10 cellular contexts compared by ENCODE assay signal in the genomic region with DNA sequence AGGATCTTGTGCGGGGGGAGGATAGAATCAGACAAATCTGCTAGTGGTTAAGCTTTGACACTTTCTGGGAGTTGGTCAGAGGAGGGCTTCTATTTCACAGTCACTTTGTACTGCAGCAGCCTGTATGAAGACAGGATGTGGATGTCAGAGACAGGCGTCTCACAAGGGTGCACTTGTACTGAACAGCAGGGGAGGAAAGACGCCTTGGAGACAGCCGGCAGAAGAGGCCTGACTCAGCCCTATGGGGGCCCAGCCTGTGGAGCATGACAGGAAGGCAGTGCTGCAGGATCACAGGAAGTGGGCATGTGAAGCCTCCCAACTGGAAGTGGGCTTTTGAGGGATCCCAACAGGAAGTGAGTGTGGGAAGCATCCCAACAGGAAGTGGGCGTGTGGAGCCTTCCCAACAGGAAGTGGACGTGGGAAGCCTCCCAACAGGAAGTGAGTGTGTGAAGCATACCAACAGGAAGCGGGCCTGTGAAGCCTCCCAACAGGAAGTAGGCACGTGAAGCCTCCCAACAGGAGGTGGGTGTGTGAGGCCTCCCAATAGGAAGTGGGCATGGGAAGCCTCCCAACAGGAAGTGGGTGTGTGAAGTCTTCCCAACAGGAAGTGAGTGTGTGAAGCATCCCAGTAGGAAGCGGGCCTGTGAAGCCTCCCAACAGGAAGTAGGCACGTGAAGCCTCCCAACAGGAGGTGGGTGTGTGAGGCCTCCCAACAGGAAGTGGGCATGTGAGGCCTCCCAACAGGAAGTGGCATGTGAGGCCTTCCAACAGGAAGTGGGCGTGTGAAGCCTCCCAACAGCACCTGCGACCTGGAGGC.
DNase-seq lines count a peak whose midpoint lies in the region; ATAC-seq and TF ChIP-seq lines count a peak whose summit lies in the region.
"Had no signal": no experiment of that assay in that cellular context is flagged by ENCODE, and none has a peak within 500 bp of the region (broad histone marks: within the 10 kb centered on the region; RNA-seq: fewer than 3 reads in every experiment).

No MANE protein-coding gene starts in this region.

- no peak for TF ChIP-seq CTCF in gastroesophageal sphincter (IDR thresholded peaks at IDR 0.05)

- peaks cover 17% of the 10 kb centered on the region for H3K4me1 Mint-ChIP-seq in activated T-helper 1 cell treated with anti-CD3 and anti-CD28 coated beads, Interleukin-12 subunit alpha, Interleukin-12 subunit beta, Interleukin-2, Interleukin-4 antibody, amounts not matched to agents 30 ng/mL and 10 ng/mL and 1 ng/mL, durations not matched to agents 14 hours and 24 hours and 36 hours (ENCODE audit: low read depth)

- no peaks in the 10 kb centered on the region for H3K27me3 ChIP-seq in gastroesophageal sphincter
- H3K27me3 ChIP-seq: breast epithelium had no signal

- peaks cover 3% of the 10 kb centered on the region for H3K36me3 Mint-ChIP-seq in activated T-helper 1 cell treated with anti-CD3 and anti-CD28 coated beads, Interleukin-12 subunit alpha, Interleukin-12 subunit beta, Interleukin-2, Interleukin-4 antibody, amounts not matched to agents 30 ng/mL and 10 ng/mL and 1 ng/mL, durations not matched to agents 14 hours and 24 hours and 36 hours (ENCODE audit: low read depth)

- H3K9me3 ChIP-seq in mesodermal cell (ENCODE audit: control insufficient read depth, low read length) (peaks cover 11% of the 10 kb centered on the region), gastroesophageal sphincter (peaks cover 0 to 8% (median 0%) of the 10 kb centered on the region in 3 donors)
- H3K9me3 ChIP-seq: breast epithelium had no signal

- DNase-seq in A172 (ENCODE audit: low spot score) (peak; percentile 70), M059J (ENCODE audit: low read depth) (peak; percentile 9), SKM-1 (lab: John Stamatoyannopoulos, UW; ENCODE audit: unreplicated experiment) (no peak), NCI-H345 treated with DMSO at 0.1 percent for 48 hours (lab: John Stamatoyannopoulos, UW; ENCODE audit: unreplicated experiment) (no peak), SIG-M5 (lab: John Stamatoyannopoulos, UW) (no peak)
- no peak for DNase-seq in activated T-helper 1 cell treated with anti-CD3 and anti-CD28 coated beads, Interleukin-12 subunit alpha, Interleukin-12 subunit beta, Interleukin-2, Interleukin-4 antibody, amounts not matched to agents 30 ng/mL and 10 ng/mL and 1 ng/mL, durations not matched to agents 14 hours and 24 hours and 36 hours (ENCODE audit: low spot score)
- DNase-seq: left colon had no signal

- H3K4me3 ChIP-seq in mesodermal cell (ENCODE audit: extremely low read depth, insufficient read depth, low read length, poor library complexity, severe bottlenecking) (no peak overlapping the region), gastroesophageal sphincter (no peak overlapping the region)
- H3K4me3 ChIP-seq: breast epithelium had no signal

- 90 to 91% methylated on average over 11 to 12 of the region's 12 CpGs for WGBS in mesodermal cell (ENCODE audit: insufficient coverage in 2 of 2), 2 experiments
- WGBS in gastroesophageal sphincter (ENCODE audit: low coverage in 1 of 2), 2 donors: 38 to 61% methylated on average over 3 to 8 of the region's 12 CpGs

- H3K4me3 Mint-ChIP-seq in activated T-helper 1 cell treated with anti-CD3 and anti-CD28 coated beads, Interleukin-12 subunit alpha, Interleukin-12 subunit beta, Interleukin-2, Interleukin-4 antibody, amounts not matched to agents 30 ng/mL and 10 ng/mL and 1 ng/mL, durations not matched to agents 14 hours and 24 hours and 36 hours: peak overlapping the region; percentile 40

- peaks cover 35% of the 10 kb centered on the region for H3K9me3 Mint-ChIP-seq in activated T-helper 1 cell treated with anti-CD3 and anti-CD28 coated beads, Interleukin-12 subunit alpha, Interleukin-12 subunit beta, Interleukin-2, Interleukin-4 antibody, amounts not matched to agents 30 ng/mL and 10 ng/mL and 1 ng/mL, durations not matched to agents 14 hours and 24 hours and 36 hours

- H3K27ac ChIP-seq in mesodermal cell (ENCODE audit: low read depth, low read length, severe bottlenecking) (peak overlapping the region; percentile 29), gastroesophageal sphincter (peak overlapping the region in 2 of 4 donors; percentile 39 to 46)

- intact Hi-C loops in activated T-helper 1 cell treated with anti-CD3 and anti-CD28 coated beads, Interleukin-12 subunit alpha, Interleukin-12 subunit beta, Interleukin-2, Interleukin-4 antibody, amounts not matched to agents 30 ng/mL and 10 ng/mL and 1 ng/mL, durations not matched to agents 14 hours and 24 hours and 36 hours (cut with micrococcal nuclease): no loop called here

- TF ChIP-seq POLR2A in gastroesophageal sphincter (IDR thresholded peaks at IDR 0.05): no peak

- peaks cover 1% of the 10 kb centered on the region for H3K27me3 Mint-ChIP-seq in activated T-helper 1 cell treated with anti-CD3 and anti-CD28 coated beads, Interleukin-12 subunit alpha, Interleukin-12 subunit beta, Interleukin-2, Interleukin-4 antibody, amounts not matched to agents 30 ng/mL and 10 ng/mL and 1 ng/mL, durations not matched to agents 14 hours and 24 hours and 36 hours (ENCODE audit: insufficient read depth)

- no peak for ATAC-seq in gastroesophageal sphincter
- ATAC-seq: left colon had no signal

- peak overlapping the region; percentile 86 for H3K27ac Mint-ChIP-seq in activated T-helper 1 cell treated with anti-CD3 and anti-CD28 coated beads, Interleukin-12 subunit alpha, Interleukin-12 subunit beta, Interleukin-2, Interleukin-4 antibody, amounts not matched to agents 30 ng/mL and 10 ng/mL and 1 ng/mL, durations not matched to agents 14 hours and 24 hours and 36 hours

- no peaks in the 10 kb centered on the region for H3K4me1 ChIP-seq in mesodermal cell (ENCODE audit: control insufficient read depth, insufficient read depth, low read length, poor library complexity, severe bottlenecking)
- no peaks in the 10 kb centered on the region for H3K4me1 ChIP-seq in gastroesophageal sphincter
- H3K4me1 ChIP-seq: breast epithelium had no signal

- no peaks in the 10 kb centered on the region for H3K36me3 ChIP-seq in mesodermal cell (ENCODE audit: control insufficient read depth, insufficient read depth, low read length)
- H3K36me3 ChIP-seq in gastroesophageal sphincter: no peaks in the 10 kb centered on the region
- H3K36me3 ChIP-seq: breast epithelium had no signal

- TF ChIP-seq EP300 in gastroesophageal sphincter (IDR thresholded peaks at IDR 0.05): no peak

Comparison
In these comparisons a context has a peak if more than half of its experiments do, and no peak if none do; other contexts are left out.
1. DNase-seq: peak in A172 (single experiment) and M059J (single experiment); none in activated T-helper 1 cell treated with anti-CD3 and anti-CD28 coated beads, Interleukin-12 subunit alpha, Interleukin-12 subunit beta, Interleukin-2, Interleukin-4 antibody, amounts not matched to agents 30 ng/mL and 10 ng/mL and 1 ng/mL, durations not matched to agents 14 hours and 24 hours and 36 hours (single experiment), SKM-1 (single experiment), NCI-H345 treated with DMSO at 0.1 percent for 48 hours (single experiment) and SIG-M5 (single experiment).